Comparison of ENCODE assay signal across 9 cellular contexts in the genomic region with DNA sequence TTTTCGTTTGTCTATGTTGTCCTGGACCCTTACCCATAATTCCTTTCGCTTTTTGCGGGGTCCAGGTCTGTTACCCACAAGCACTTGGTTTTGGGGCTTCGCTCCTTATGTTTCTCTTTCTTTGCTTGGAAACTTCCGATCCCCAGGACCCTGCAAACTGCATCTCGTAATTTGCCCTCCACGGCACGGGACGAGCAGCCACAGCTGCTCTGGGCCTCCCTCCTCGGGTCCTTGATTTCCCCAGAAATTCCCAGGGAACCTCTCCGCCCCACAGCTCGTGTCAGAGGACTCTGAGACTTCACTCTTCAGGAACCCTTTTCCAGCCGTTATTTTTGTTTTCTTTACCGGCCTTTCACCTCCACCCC. TPM values are rescaled to one million over a fixed set of nuclear protein-coding genes. Genes with fewer than 3 reads are reported as not detected.
A peak's percentile ranks its signal among the peaks of the same experiment; 100 is the strongest.
DNase-seq lines count a peak whose midpoint lies in the region; ATAC-seq and TF ChIP-seq lines count a peak whose summit lies in the region.
"Had no signal": no experiment of that assay in that cellular context is flagged by ENCODE, and none has a peak within 500 bp of the region (broad histone marks: within the 10 kb centered on the region; RNA-seq: fewer than 3 reads in every experiment).

No MANE protein-coding gene starts in this region.

- H3F3A ChIP-seq in SK-N-SH (replicated peaks; ENCODE audit: insufficient read depth) = peaks cover under 1% of the 10 kb centered on the region

- H4K20me1 ChIP-seq in SK-N-SH (ENCODE audit: insufficient read depth) = peaks cover 53% of the 10 kb centered on the region

- H3K27me3 ChIP-seq in SK-N-SH (ENCODE audit: insufficient read depth) (no peaks in the 10 kb centered on the region), stomach smooth muscle (ENCODE audit: control insufficient read depth in 1 of 2, insufficient read depth in 2 of 2, low read length in 2 of 2) (no peaks in the 10 kb centered on the region)

- H3K4me1 Mint-ChIP-seq in immature natural killer cell = peaks cover 35 to 41% of the 10 kb centered on the region in 2 donors

- H3K4me3 ChIP-seq in SK-N-SH (ENCODE audit: low read depth in 2 of 2, low read length in 1 of 2) = peak overlapping the region; percentile 78 to 99
- H3K4me3 ChIP-seq in stomach smooth muscle (ENCODE audit: low read length in 2 of 2) = peak overlapping the region; percentile 92 to 99

- ATAC-seq in SK-N-SH treated with all-trans-retinoic acid at 6 μM for 48 hours = no peak
- ATAC-seq in activated naive CD4-positive, alpha-beta T cell treated with anti-CD3 and anti-CD28 coated beads, Interleukin-2, amount 50 U/mL, for 72 hours = no peak

- CTCF ChIA-PET in SK-N-SH (lab: Yijun Ruan, JAX) = interaction anchor here (1.1 to 4.3 kb wide), 4 partner anchors 12 to 113 kb away, joined by 3 to 40 read pairs (median 14); a partner anchor contains a TSS

- WGBS in SK-N-SH (ENCODE audit: low lambda C conversion rate) = under 1% methylated on average over 14 of the region's 14 CpGs

- H3K79me2 ChIP-seq in SK-N-SH (ENCODE audit: insufficient read depth) = peaks cover 60% of the 10 kb centered on the region

- H3K27ac ChIP-seq in SK-N-SH (ENCODE audit: low read depth in 2 of 2, low read length in 1 of 2) (peak overlapping the region; percentile 77 to 89), stomach smooth muscle (ENCODE audit: low read length) (peak overlapping the region; percentile 76)

- TF ChIP-seq EP300 in SK-N-SH (IDR thresholded peaks at IDR 0.05; ENCODE audit: borderline replicate concordance in 1 of 2, low read depth in 1 of 2, low read length in 1 of 2) = no peak

- TF ChIP-seq RAD21 in SK-N-SH (IDR thresholded peaks at IDR 0.05; ENCODE audit: low read length) = no peak

- peaks cover 10 to 12% of the 10 kb centered on the region in 2 experiments; a peak in 1 of 4 replicates for H3K4me1 ChIP-seq in SK-N-SH (ENCODE audit: control insufficient read depth in 1 of 2, insufficient read depth in 2 of 2, low read depth in 1 of 2, low read length in 1 of 2)
- H3K4me1 ChIP-seq in stomach smooth muscle (ENCODE audit: control insufficient read depth, insufficient read depth, low read length) = peaks cover 24% of the 10 kb centered on the region

- H3K27ac Mint-ChIP-seq in activated naive CD4-positive, alpha-beta T cell treated with anti-CD3 and anti-CD28 coated beads, Interleukin-2, amount 50 U/mL, for 72 hours = peak overlapping the region; percentile 94 to 100
- peak overlapping the region; percentile 80 to 96 (median 92) for H3K27ac Mint-ChIP-seq in immature natural killer cell

- H3K36me3 ChIP-seq in SK-N-SH (replicated peaks in 1 of 2; ENCODE audit: control insufficient read depth in 1 of 2, insufficient read depth in 2 of 2, low read length in 1 of 2) = peaks cover 20 to 33% of the 10 kb centered on the region in 2 experiments
- H3K36me3 ChIP-seq in stomach smooth muscle (ENCODE audit: control insufficient read depth in 2 of 2, insufficient read depth in 2 of 2, low read length in 2 of 2) = peaks cover 16 to 19% of the 10 kb centered on the region in 2 donors

- H3K4me2 ChIP-seq in SK-N-SH = peak overlapping the region; percentile 99

- H3K9me3 ChIP-seq in SK-N-SH (no peaks in the 10 kb centered on the region), stomach smooth muscle (ENCODE audit: control insufficient read depth in 2 of 2, low read length in 2 of 2) (no peaks in the 10 kb centered on the region)

- H3K9me2 ChIP-seq in SK-N-SH = no peaks in the 10 kb centered on the region

- POLR2A ChIA-PET in SK-N-SH (lab: Yijun Ruan, JAX) = no interaction called here

- H3K4me3 Mint-ChIP-seq in immature natural killer cell = peak overlapping the region; percentile 93 to 96 (median 95)

- H3K36me3 Mint-ChIP-seq in activated naive CD4-positive, alpha-beta T cell treated with anti-CD3 and anti-CD28 coated beads, Interleukin-2, amount 50 U/mL, for 72 hours = peaks cover 28 to 31% of the 10 kb centered on the region in 2 donors
- H3K36me3 Mint-ChIP-seq in immature natural killer cell = peaks cover 4 to 10% (median 7%) of the 10 kb centered on the region in 3 donors

- no peak for TF ChIP-seq CTCF in SK-N-SH (IDR thresholded peaks at IDR 0.05)

- DNase-seq in SK-N-SH (no peak), immature natural killer cell (no peak), dedifferentiated amniotic fluid mesenchymal stem cell (ENCODE audit: extremely low spot score) (no peak)
- DNase-seq in activated naive CD4-positive, alpha-beta T cell treated with anti-CD3 and anti-CD28 coated beads, Interleukin-2, amount 50 U/mL, for 72 hours (ENCODE audit: low spot score in 2 of 2) = no peak
- no peak for DNase-seq in NK-92 treated with Interleukin-12 subunit alpha and Interleukin-12 subunit beta, amount 100 ng/mL, for 24 hours (lab: John Stamatoyannopoulos, UW)
- DNase-seq in activated CD4-positive, CD25-positive, alpha-beta regulatory T cell treated with anti-CD3 and anti-CD28 coated beads, Interleukin-2, amount 50 U/mL, for 72 hours = no peak

- H3K9ac ChIP-seq in SK-N-SH (peak overlapping the region; percentile 98), stomach smooth muscle (ENCODE audit: low read length in 2 of 2) (peak overlapping the region; percentile 95 to 96)

- H3K27me3 Mint-ChIP-seq in immature natural killer cell (ENCODE audit: low read depth in 3 of 3) = peaks cover 20 to 22% (median 20%) of the 10 kb centered on the region in 3 donors

- no peak overlapping the region; the same call in 1 of the 2 replicates for H2AFZ ChIP-seq in SK-N-SH (ENCODE audit: low read depth)

- no peaks in the 10 kb centered on the region for H3K9me3 Mint-ChIP-seq in activated naive CD4-positive, alpha-beta T cell treated with anti-CD3 and anti-CD28 coated beads, Interleukin-2, amount 50 U/mL, for 72 hours
- H3K9me3 Mint-ChIP-seq in immature natural killer cell = no peaks in the 10 kb centered on the region

TF ChIP-seq in SK-N-SH, 30 proteins besides CTCF, POLR2A, EP300 and RAD21 (continues in another document):
- TF ChIP-seq, protein P1, sequence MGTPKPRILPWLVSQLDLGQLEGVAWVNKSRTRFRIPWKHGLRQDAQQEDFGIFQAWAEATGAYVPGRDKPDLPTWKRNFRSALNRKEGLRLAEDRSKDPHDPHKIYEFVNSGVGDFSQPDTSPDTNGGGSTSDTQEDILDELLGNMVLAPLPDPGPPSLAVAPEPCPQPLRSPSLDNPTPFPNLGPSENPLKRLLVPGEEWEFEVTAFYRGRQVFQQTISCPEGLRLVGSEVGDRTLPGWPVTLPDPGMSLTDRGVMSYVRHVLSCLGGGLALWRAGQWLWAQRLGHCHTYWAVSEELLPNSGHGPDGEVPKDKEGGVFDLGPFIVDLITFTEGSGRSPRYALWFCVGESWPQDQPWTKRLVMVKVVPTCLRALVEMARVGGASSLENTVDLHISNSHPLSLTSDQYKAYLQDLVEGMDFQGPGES (IDR thresholded peaks at IDR 0.05; ENCODE audit: low read depth, low read length) = no peak
- TF ChIP-seq MXI1 (IDR thresholded peaks at IDR 0.05; ENCODE audit: low read depth, low read length) = no peak
- no peak for TF ChIP-seq YY1 (IDR thresholded peaks at IDR 0.05; ENCODE audit: low read depth)

TF ChIP-seq in SK-N-SH treated with all-trans-retinoic acid at 6 μM for 48 hours, 23 proteins besides CTCF, POLR2A, EP300 and RAD21 (continues in another document):
- TF ChIP-seq ZC3H10 (CRISPR knock-in tag; IDR thresholded peaks at IDR 0.05) = no peak
- no peak for TF ChIP-seq GLIS3 (CRISPR knock-in tag; IDR thresholded peaks at IDR 0.05)
- TF ChIP-seq SNAI2 (CRISPR knock-in tag; IDR thresholded peaks at IDR 0.05) = no peak
- no peak for TF ChIP-seq ESRRG (CRISPR knock-in tag; IDR thresholded peaks at IDR 0.05)
- TF ChIP-seq ISL1 (CRISPR knock-in tag; IDR thresholded peaks at IDR 0.05) = no peak
- TF ChIP-seq ARNTL (CRISPR knock-in tag; IDR thresholded peaks at IDR 0.05; ENCODE audit: borderline replicate concordance, low read depth) = no peak
- TF ChIP-seq ZNF8 (CRISPR knock-in tag; IDR thresholded peaks at IDR 0.05) = no peak

RNA-seq across cellular contexts. Expression of a gene that starts 0.6 kb away (rescaled TPM):
- polyA plus RNA-seq in SK-N-SH (2012; rRNA removed) (272 and 359 TPM in 2 replicates), immature natural killer cell (10 to 100 TPM; 42.6 to 84.4 (median 48.8) TPM)
- 105 and 136 TPM in 2 replicates for polyA plus RNA-seq in SK-N-SH (2012; cell fraction: cytosol; rRNA removed)
- 1,942 and 4,228 TPM in 2 replicates for polyA plus RNA-seq in SK-N-SH (2012; cell fraction: nucleus; rRNA removed)
- total RNA-seq in activated naive CD4-positive, alpha-beta T cell treated with anti-CD3 and anti-CD28 coated beads, Interleukin-2, amount 50 U/mL, for 72 hours = 100 to 1,000 TPM; 127 to 233 TPM

RNA-seq across cellular contexts. Expression of a gene that starts 13.4 kb away (rescaled TPM):
- polyA plus RNA-seq in SK-N-SH (2012; rRNA removed) (0.02 TPM in 1 of 2 replicates, not detected in the other), immature natural killer cell (not detected)
- 0.01 TPM in 1 of 2 replicates, not detected in the other for polyA plus RNA-seq in SK-N-SH (2012; cell fraction: cytosol; rRNA removed)
- polyA plus RNA-seq in SK-N-SH (2012; cell fraction: nucleus; rRNA removed) = 0.02 TPM in 1 of 2 replicates, not detected in the other
- not detected for total RNA-seq in activated naive CD4-positive, alpha-beta T cell treated with anti-CD3 and anti-CD28 coated beads, Interleukin-2, amount 50 U/mL, for 72 hours
- total RNA-seq: subcutaneous adipose tissue had no signal

RNA-seq across cellular contexts. Expression of a gene that starts 21.2 kb away (rescaled TPM):
- 0.66 and 1.6 TPM in 2 replicates for polyA plus RNA-seq in SK-N-SH (2012; rRNA removed)
- 0.68 and 0.71 TPM in 2 replicates for polyA plus RNA-seq in SK-N-SH (2012; cell fraction: cytosol; rRNA removed)
- polyA plus RNA-seq in SK-N-SH (2012; cell fraction: nucleus; rRNA removed) = 4.8 and 7.8 TPM in 2 replicates
- not detected for total RNA-seq in activated naive CD4-positive, alpha-beta T cell treated with anti-CD3 and anti-CD28 coated beads, Interleukin-2, amount 50 U/mL, for 72 hours
- not detected for polyA plus RNA-seq in immature natural killer cell
- total RNA-seq: subcutaneous adipose tissue had no signal

RNA-seq across cellular contexts. Expression of a gene that starts 28.3 kb away (rescaled TPM):
- polyA plus RNA-seq in SK-N-SH (2012; rRNA removed) (2.0 and 2.1 TPM in 2 replicates), immature natural killer cell (not detected)
- polyA plus RNA-seq in SK-N-SH (2012; cell fraction: cytosol; rRNA removed) = 0.53 and 0.93 TPM in 2 replicates
- polyA plus RNA-seq in SK-N-SH (2012; cell fraction: nucleus; rRNA removed) = 14.3 and 19.4 TPM in 2 replicates
- total RNA-seq in activated naive CD4-positive, alpha-beta T cell treated with anti-CD3 and anti-CD28 coated beads, Interleukin-2, amount 50 U/mL, for 72 hours = not detected

RNA-seq across cellular contexts. Expression of a gene that starts 28.3 kb away (rescaled TPM):
- polyA plus RNA-seq in SK-N-SH (2012; rRNA removed) = 20.8 and 21.1 TPM in 2 replicates
- polyA plus RNA-seq in SK-N-SH (2012; cell fraction: cytosol; rRNA removed) = 11.8 and 13.5 TPM in 2 replicates
- polyA plus RNA-seq in SK-N-SH (2012; cell fraction: nucleus; rRNA removed) = 27.5 and 27.8 TPM in 2 replicates
- 10 to 100 TPM in 1 of 2 donors, 1 to 10 TPM in 1; 1.9 to 12.4 TPM for total RNA-seq in activated naive CD4-positive, alpha-beta T cell treated with anti-CD3 and anti-CD28 coated beads, Interleukin-2, amount 50 U/mL, for 72 hours
- polyA plus RNA-seq in immature natural killer cell = 1 to 10 TPM; 3.2 to 6.9 (median 5.6) TPM
